ENCODE assay signal across 8 cellular contexts in genomic region chr3:125310623-125311076, GRCh38.
DNase-seq lines count a peak whose midpoint lies in the region; ATAC-seq and TF ChIP-seq lines count a peak whose summit lies in the region.

No MANE protein-coding gene starts in this region.

- H2AFZ ChIP-seq in hepatocyte, result no peak overlapping the region

- 81% methylated on average over 5 of the region's 5 CpGs for WGBS in hepatocyte (ENCODE audit: low lambda C conversion rate, missing lambda C conversion rate)
- WGBS in sigmoid colon, 2 donors, result 26 to 40% methylated on average over 5 of the region's 5 CpGs

- no peak for TF ChIP-seq POLR2A in sigmoid colon (IDR thresholded peaks at IDR 0.05)

- peaks cover under 1% of the 10 kb centered on the region for H4K20me1 ChIP-seq in hepatocyte (ENCODE audit: insufficient read depth, poor library complexity, severe bottlenecking)

- no peak for ATAC-seq in GM21528 (IDR thresholded peaks at IDR 0.05; ENCODE audit: low FRiP score, unreplicated experiment)
- no peak for ATAC-seq in GM18858 (IDR thresholded peaks at IDR 0.05; ENCODE audit: unreplicated experiment)

- H3K4me1 ChIP-seq in hepatocyte (ENCODE audit: insufficient read depth), result no peaks in the 10 kb centered on the region
- peaks cover 0 to 6% (median 2%) of the 10 kb centered on the region in 4 donors for H3K4me1 ChIP-seq in sigmoid colon

- H3K9me2 ChIP-seq in hepatocyte (replicated peaks; ENCODE audit: insufficient read depth), result no peaks in the 10 kb centered on the region

- peaks cover 79% of the 10 kb centered on the region for H3K79me2 ChIP-seq in hepatocyte

- H3K27me3 ChIP-seq in hepatocyte (no peaks in the 10 kb centered on the region), sigmoid colon (no peaks in the 10 kb centered on the region)

- H3K36me3 ChIP-seq in hepatocyte (replicated peaks; ENCODE audit: insufficient read depth, low read depth) (no peaks in the 10 kb centered on the region), sigmoid colon (peaks cover 0 to 18% (median 0%) of the 10 kb centered on the region in 4 donors)

- H3K4me2 ChIP-seq in hepatocyte, result peak overlapping the region; percentile 42

- TF ChIP-seq EP300 in sigmoid colon (IDR thresholded peaks at IDR 0.05), result no peak

- H3K27ac ChIP-seq in hepatocyte (no peak overlapping the region), sigmoid colon (no peak overlapping the region)

- no peak for TF ChIP-seq CTCF in hepatocyte (IDR thresholded peaks at IDR 0.05; ENCODE audit: poor library complexity)
- TF ChIP-seq CTCF in sigmoid colon (IDR thresholded peaks at IDR 0.05), result no peak

- peak; percentile 36 for DNase-seq in Jurkat, Clone E6-1 (ENCODE audit: low read depth, low spot score)
- peak; percentile 45 to 60 for DNase-seq in activated CD4-positive, alpha-beta T cell treated with anti-CD3 and anti-CD28 coated beads, Interleukin-2, amount 50 U/mL, for 48 hours
- DNase-seq in hepatocyte (ENCODE audit: low spot score) (no peak), NCI-H82 treated with DMSO at 0.1 percent for 48 hours (lab: John Stamatoyannopoulos, UW; ENCODE audit: unreplicated experiment) (no peak), sigmoid colon (no peak)
- DNase-seq in stimulated activated CD8-positive, alpha-beta memory T cell treated with anti-CD3 and anti-CD28 coated beads, Interleukin-4, amount 100 ng/mL, for 48 hours, result peak; percentile 70

- intact Hi-C loops in sigmoid colon (cut with DNase I), result no loop called here

- H3K4me3 ChIP-seq in Jurkat, Clone E6-1 (ENCODE audit: low read length), result peak overlapping the region; percentile 48
- H3K4me3 ChIP-seq in hepatocyte, result no peak overlapping the region
- H3K4me3 ChIP-seq in sigmoid colon, result no peak overlapping the region

- H3K9me3 ChIP-seq in hepatocyte (ENCODE audit: low read depth) (no peaks in the 10 kb centered on the region), sigmoid colon (no peaks in the 10 kb centered on the region)

Comparison
In these comparisons a context has a peak if more than half of its experiments do, and no peak if none do; other contexts are left out.
1. DNase-seq: peak in Jurkat, Clone E6-1 (single experiment), activated CD4-positive, alpha-beta T cell treated with anti-CD3 and anti-CD28 coated beads, Interleukin-2, amount 50 U/mL, for 48 hours (2 of 2) and stimulated activated CD8-positive, alpha-beta memory T cell treated with anti-CD3 and anti-CD28 coated beads, Interleukin-4, amount 100 ng/mL, for 48 hours (single experiment); none in hepatocyte (single experiment), NCI-H82 treated with DMSO at 0.1 percent for 48 hours (single experiment) and sigmoid colon (single experiment).